In the genomic region with DNA sequence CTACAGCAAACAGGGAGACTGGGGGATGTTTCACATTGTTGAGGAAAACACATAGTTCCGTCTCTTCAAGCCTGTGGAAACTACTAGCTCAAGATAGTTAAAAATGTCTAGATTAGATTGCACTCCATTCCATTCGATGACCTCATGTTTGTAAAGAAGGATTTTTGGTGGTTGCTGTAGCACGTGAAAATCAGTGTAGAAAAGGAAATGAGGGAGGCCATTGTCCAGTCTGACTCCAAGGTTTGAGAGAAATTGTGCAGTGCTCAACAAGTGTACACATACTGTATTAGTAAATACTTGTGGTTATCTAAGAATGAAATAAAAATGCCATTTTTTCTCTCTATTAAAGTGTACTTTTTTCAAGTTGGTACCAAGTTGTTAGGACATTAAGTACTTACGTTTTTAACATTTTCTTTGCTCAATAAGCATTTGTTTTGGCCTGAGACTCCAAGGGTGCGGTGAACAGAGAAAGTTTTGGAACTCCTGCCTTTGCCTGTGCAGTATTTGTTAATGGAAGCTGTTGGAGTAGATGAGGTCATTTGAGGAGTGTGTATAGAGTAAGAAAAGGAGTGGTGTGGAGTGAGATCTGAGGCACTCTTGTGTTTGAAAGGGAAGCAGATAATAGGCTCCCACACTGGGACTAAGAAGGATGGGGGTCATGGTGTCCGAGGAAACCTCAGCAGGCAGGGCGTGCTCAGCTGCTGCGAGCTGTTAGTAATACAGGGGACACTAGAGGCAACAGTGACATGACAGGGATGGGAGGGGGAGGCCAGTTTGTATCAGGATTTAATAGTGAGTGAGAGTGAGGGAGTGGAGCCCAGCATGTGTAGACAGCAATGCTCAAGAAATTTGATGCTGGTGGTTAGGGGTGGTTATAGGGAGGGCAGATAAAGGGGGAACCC, we compare ENCODE assay signal across 1 cellular context.
TF ChIP-seq lines count a peak whose summit lies in the region.

No MANE protein-coding gene starts in this region.

TF ChIP-seq in HepG2, 621 proteins besides CTCF, POLR2A, EP300 and RAD21 (continued from another document):
- TF ChIP-seq, protein P1, sequence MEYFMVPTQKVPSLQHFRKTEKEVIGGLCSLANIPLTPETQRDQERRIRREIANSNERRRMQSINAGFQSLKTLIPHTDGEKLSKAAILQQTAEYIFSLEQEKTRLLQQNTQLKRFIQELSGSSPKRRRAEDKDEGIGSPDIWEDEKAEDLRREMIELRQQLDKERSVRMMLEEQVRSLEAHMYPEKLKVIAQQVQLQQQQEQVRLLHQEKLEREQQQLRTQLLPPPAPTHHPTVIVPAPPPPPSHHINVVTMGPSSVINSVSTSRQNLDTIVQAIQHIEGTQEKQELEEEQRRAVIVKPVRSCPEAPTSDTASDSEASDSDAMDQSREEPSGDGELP (IDR thresholded peaks at IDR 0.05; ENCODE audit: borderline replicate concordance, low read depth), result no peak
- no peak for TF ChIP-seq YEATS4 (CRISPR knock-in tag; IDR thresholded peaks at IDR 0.05; ENCODE audit: borderline replicate concordance)
- TF ChIP-seq, protein P2, sequence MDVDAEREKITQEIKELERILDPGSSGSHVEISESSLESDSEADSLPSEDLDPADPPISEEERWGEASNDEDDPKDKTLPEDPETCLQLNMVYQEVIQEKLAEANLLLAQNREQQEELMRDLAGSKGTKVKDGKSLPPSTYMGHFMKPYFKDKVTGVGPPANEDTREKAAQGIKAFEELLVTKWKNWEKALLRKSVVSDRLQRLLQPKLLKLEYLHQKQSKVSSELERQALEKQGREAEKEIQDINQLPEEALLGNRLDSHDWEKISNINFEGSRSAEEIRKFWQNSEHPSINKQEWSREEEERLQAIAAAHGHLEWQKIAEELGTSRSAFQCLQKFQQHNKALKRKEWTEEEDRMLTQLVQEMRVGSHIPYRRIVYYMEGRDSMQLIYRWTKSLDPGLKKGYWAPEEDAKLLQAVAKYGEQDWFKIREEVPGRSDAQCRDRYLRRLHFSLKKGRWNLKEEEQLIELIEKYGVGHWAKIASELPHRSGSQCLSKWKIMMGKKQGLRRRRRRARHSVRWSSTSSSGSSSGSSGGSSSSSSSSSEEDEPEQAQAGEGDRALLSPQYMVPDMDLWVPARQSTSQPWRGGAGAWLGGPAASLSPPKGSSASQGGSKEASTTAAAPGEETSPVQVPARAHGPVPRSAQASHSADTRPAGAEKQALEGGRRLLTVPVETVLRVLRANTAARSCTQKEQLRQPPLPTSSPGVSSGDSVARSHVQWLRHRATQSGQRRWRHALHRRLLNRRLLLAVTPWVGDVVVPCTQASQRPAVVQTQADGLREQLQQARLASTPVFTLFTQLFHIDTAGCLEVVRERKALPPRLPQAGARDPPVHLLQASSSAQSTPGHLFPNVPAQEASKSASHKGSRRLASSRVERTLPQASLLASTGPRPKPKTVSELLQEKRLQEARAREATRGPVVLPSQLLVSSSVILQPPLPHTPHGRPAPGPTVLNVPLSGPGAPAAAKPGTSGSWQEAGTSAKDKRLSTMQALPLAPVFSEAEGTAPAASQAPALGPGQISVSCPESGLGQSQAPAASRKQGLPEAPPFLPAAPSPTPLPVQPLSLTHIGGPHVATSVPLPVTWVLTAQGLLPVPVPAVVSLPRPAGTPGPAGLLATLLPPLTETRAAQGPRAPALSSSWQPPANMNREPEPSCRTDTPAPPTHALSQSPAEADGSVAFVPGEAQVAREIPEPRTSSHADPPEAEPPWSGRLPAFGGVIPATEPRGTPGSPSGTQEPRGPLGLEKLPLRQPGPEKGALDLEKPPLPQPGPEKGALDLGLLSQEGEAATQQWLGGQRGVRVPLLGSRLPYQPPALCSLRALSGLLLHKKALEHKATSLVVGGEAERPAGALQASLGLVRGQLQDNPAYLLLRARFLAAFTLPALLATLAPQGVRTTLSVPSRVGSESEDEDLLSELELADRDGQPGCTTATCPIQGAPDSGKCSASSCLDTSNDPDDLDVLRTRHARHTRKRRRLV (CRISPR knock-in tag; IDR thresholded peaks at IDR 0.05), result no peak
- TF ChIP-seq ZNF124 (CRISPR knock-in tag; IDR thresholded peaks at IDR 0.05), result no peak
- TF ChIP-seq MIER3 (CRISPR knock-in tag; IDR thresholded peaks at IDR 0.05; ENCODE audit: borderline replicate concordance), result no peak
- TF ChIP-seq CBX1 (IDR thresholded peaks at IDR 0.05; ENCODE audit: low read depth), result no peak
- TF ChIP-seq, protein P3, sequence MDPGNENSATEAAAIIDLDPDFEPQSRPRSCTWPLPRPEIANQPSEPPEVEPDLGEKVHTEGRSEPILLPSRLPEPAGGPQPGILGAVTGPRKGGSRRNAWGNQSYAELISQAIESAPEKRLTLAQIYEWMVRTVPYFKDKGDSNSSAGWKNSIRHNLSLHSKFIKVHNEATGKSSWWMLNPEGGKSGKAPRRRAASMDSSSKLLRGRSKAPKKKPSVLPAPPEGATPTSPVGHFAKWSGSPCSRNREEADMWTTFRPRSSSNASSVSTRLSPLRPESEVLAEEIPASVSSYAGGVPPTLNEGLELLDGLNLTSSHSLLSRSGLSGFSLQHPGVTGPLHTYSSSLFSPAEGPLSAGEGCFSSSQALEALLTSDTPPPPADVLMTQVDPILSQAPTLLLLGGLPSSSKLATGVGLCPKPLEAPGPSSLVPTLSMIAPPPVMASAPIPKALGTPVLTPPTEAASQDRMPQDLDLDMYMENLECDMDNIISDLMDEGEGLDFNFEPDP (CRISPR knock-in tag; conservative IDR thresholded peaks at IDR 0.05), result no peak
- no peak for TF ChIP-seq ZNF564 (CRISPR knock-in tag; IDR thresholded peaks at IDR 0.05)
- no peak for TF ChIP-seq SOX13 (IDR thresholded peaks at IDR 0.05)
- TF ChIP-seq SOX13 (CRISPR knock-in tag; conservative IDR thresholded peaks at IDR 0.05 in 1 of 2, IDR thresholded peaks at IDR 0.05 in 1 of 2), result peak in 1 of 2 experiments; percentile 48; a peak in 1 of 4 replicates
- no peak for TF ChIP-seq KDM6A (CRISPR knock-in tag; IDR thresholded peaks at IDR 0.05; ENCODE audit: low read depth)
- peak; percentile 24 for TF ChIP-seq ATF7 (IDR thresholded peaks at IDR 0.05)
- no peak for TF ChIP-seq ATF7 (CRISPR knock-in tag; IDR thresholded peaks at IDR 0.05)
- no peak for TF ChIP-seq XRCC5 (optimal IDR thresholded peaks at IDR 0.05; ENCODE audit: low read length)
- no peak for TF ChIP-seq ZSCAN9 (CRISPR knock-in tag; IDR thresholded peaks at IDR 0.05; ENCODE audit: borderline replicate concordance)
- TF ChIP-seq ZNF317 (CRISPR knock-in tag; IDR thresholded peaks at IDR 0.05), result no peak
TF ChIP-seq in HepG2: peak in this region for 3.
